Comparison of ENCODE assay signal across 15 cellular contexts in the genomic region with DNA sequence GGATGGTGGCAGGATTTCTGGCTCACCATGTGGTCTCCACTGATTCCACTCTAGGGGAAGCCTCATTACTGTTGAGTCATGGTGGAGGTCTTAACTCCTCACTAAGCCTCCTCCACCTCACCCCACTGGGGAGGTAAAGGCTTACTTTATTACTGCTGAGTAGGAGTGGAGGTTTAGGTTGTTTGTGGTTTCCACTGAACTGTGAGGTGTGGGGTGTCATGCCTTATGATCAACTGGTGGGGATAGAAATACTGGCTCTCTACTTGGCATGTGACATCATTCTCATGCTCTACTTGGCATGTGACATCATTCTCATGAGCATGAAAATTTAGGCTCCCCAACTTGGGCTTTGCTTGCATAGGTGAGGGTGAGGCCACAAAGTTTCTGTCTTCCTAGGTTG. TPM values are rescaled to one million over a fixed set of nuclear protein-coding genes. Genes with fewer than 3 reads are reported as not detected.
DNase-seq lines count a peak whose midpoint lies in the region; ATAC-seq and TF ChIP-seq lines count a peak whose summit lies in the region.
"Had no signal": no experiment of that assay in that cellular context is flagged by ENCODE, and none has a peak within 500 bp of the region (broad histone marks: within the 10 kb centered on the region; RNA-seq: fewer than 3 reads in every experiment).

No MANE protein-coding gene starts in this region.

- H3K27ac Mint-ChIP-seq in activated CD8-positive, alpha-beta T cell treated with anti-CD3 and anti-CD28 coated beads for 36 hours = no peak overlapping the region
- no peak overlapping the region for H3K27ac Mint-ChIP-seq in activated CD8-positive, alpha-beta T cell treated with anti-CD3 and anti-CD28 coated beads, Interleukin-2, amount 10 ng/mL, durations not matched to agents 7 days and 5 days
- H3K27ac Mint-ChIP-seq: CD8-positive, alpha-beta memory T cell had no signal

- no peaks in the 10 kb centered on the region for H3K36me3 ChIP-seq in BLaER1 treated with 17β-estradiol and CSF1 and Interleukin-3, amounts not matched to agents 10 nM and 100 nM
- no peaks in the 10 kb centered on the region for H3K36me3 ChIP-seq in ovary

- no peak overlapping the region for H3K9ac ChIP-seq in BLaER1 treated with 17β-estradiol and CSF1 and Interleukin-3, amounts not matched to agents 10 nM and 100 nM

- H3K9me3 Mint-ChIP-seq in activated CD8-positive, alpha-beta T cell treated with anti-CD3 and anti-CD28 coated beads for 36 hours = no peaks in the 10 kb centered on the region
- H3K9me3 Mint-ChIP-seq in activated CD8-positive, alpha-beta T cell treated with anti-CD3 and anti-CD28 coated beads, Interleukin-2, amount 10 ng/mL, durations not matched to agents 7 days and 5 days (ENCODE audit: insufficient read depth) = no peaks in the 10 kb centered on the region
- H3K9me3 Mint-ChIP-seq: CD8-positive, alpha-beta memory T cell; H9 had no signal

- H3K4me1 ChIP-seq in BLaER1 treated with 17β-estradiol and CSF1 and Interleukin-3, amounts not matched to agents 10 nM and 100 nM = peaks cover 11 to 28% (median 22%) of the 10 kb centered on the region in 10 experiments
- H3K4me1 ChIP-seq in ovary (ENCODE audit: insufficient read depth) = peaks cover 4% of the 10 kb centered on the region

- no peaks in the 10 kb centered on the region for H4K20me1 ChIP-seq in BLaER1 treated with 17β-estradiol and CSF1 and Interleukin-3, amounts not matched to agents 10 nM and 100 nM

- peaks cover 0 to 11% (median 0%) of the 10 kb centered on the region in 11 experiments; a peak in 6 of 22 replicates for H3K9me3 ChIP-seq in BLaER1 treated with 17β-estradiol and CSF1 and Interleukin-3, amounts not matched to agents 10 nM and 100 nM (replicated peaks in 1 of 11)
- no peaks in the 10 kb centered on the region for H3K9me3 ChIP-seq in ovary
- H3K9me3 ChIP-seq: Caco-2 had no signal

- DNase-seq in activated CD8-positive, alpha-beta T cell treated with anti-CD3 and anti-CD28 coated beads for 36 hours = peak; percentile 7
- no peak for DNase-seq in activated CD8-positive, alpha-beta T cell treated with anti-CD3 and anti-CD28 coated beads, Interleukin-2, amount 10 ng/mL, durations not matched to agents 7 days and 5 days
- peak; percentile 19 for DNase-seq in M059J (ENCODE audit: low read depth)
- DNase-seq in kidney tubule cell (ENCODE audit: low spot score) = peak; percentile 47
- no peak for DNase-seq in caudate nucleus (lab: John Stamatoyannopoulos, UW)
- DNase-seq in activated naive CD4-positive, alpha-beta T cell treated with Interleukin-2 at 50 U/mL for 16 hours = no peak
- no peak for DNase-seq in ovary
- DNase-seq: Caco-2; CD8-positive, alpha-beta memory T cell; DND-41; GDM1; GOT3; H9 had no signal

- H3K4me3 ChIP-seq in BLaER1 treated with 17β-estradiol and CSF1 and Interleukin-3, amounts not matched to agents 10 nM and 100 nM = no peak overlapping the region
- H3K4me3 ChIP-seq in ovary = no peak overlapping the region

- no peak overlapping the region for H3K4me3 Mint-ChIP-seq in activated CD8-positive, alpha-beta T cell treated with anti-CD3 and anti-CD28 coated beads for 36 hours
- H3K4me3 Mint-ChIP-seq in activated CD8-positive, alpha-beta T cell treated with anti-CD3 and anti-CD28 coated beads, Interleukin-2, amount 10 ng/mL, durations not matched to agents 7 days and 5 days = no peak overlapping the region
- H3K4me3 Mint-ChIP-seq: CD8-positive, alpha-beta memory T cell; H9 had no signal

- no peaks in the 10 kb centered on the region for H3K4me1 Mint-ChIP-seq in activated CD8-positive, alpha-beta T cell treated with anti-CD3 and anti-CD28 coated beads for 36 hours (ENCODE audit: low read depth)
- H3K4me1 Mint-ChIP-seq in activated CD8-positive, alpha-beta T cell treated with anti-CD3 and anti-CD28 coated beads, Interleukin-2, amount 10 ng/mL, durations not matched to agents 7 days and 5 days (ENCODE audit: low read depth) = no peaks in the 10 kb centered on the region
- H3K4me1 Mint-ChIP-seq: CD8-positive, alpha-beta memory T cell; H9 had no signal

- TF ChIP-seq CTCF in activated CD8-positive, alpha-beta T cell treated with anti-CD3 and anti-CD28 coated beads for 36 hours (IDR thresholded peaks at IDR 0.05) = no peak
- no peak for TF ChIP-seq CTCF in ovary (IDR thresholded peaks at IDR 0.05)

- H3K27me3 ChIP-seq in BLaER1 treated with 17β-estradiol and CSF1 and Interleukin-3, amounts not matched to agents 10 nM and 100 nM = no peaks in the 10 kb centered on the region
- H3K27me3 ChIP-seq in ovary = no peaks in the 10 kb centered on the region

- POLR2A ChIA-PET in activated CD8-positive, alpha-beta T cell treated with anti-CD3 and anti-CD28 coated beads for 36 hours (lab: Charles Lee) = no interaction called here
- POLR2A ChIA-PET in activated CD8-positive, alpha-beta T cell treated with anti-CD3 and anti-CD28 coated beads, Interleukin-2, amount 10 ng/mL, durations not matched to agents 7 days and 5 days (lab: Charles Lee) = no interaction called here

- intact Hi-C loops in activated CD8-positive, alpha-beta T cell treated with anti-CD3 and anti-CD28 coated beads for 36 hours (cut with micrococcal nuclease) = no loop called here
- intact Hi-C loops in ovary (cut with DNase I) = no loop called here

- H3K27me3 Mint-ChIP-seq in activated CD8-positive, alpha-beta T cell treated with anti-CD3 and anti-CD28 coated beads for 36 hours = peaks cover 44% of the 10 kb centered on the region
- H3K27me3 Mint-ChIP-seq in activated CD8-positive, alpha-beta T cell treated with anti-CD3 and anti-CD28 coated beads, Interleukin-2, amount 10 ng/mL, durations not matched to agents 7 days and 5 days (ENCODE audit: low read depth) = peaks cover 38% of the 10 kb centered on the region

- CTCF ChIA-PET in activated CD8-positive, alpha-beta T cell treated with anti-CD3 and anti-CD28 coated beads for 36 hours (lab: Charles Lee) = interaction anchor here (0.7 kb wide), 1 partner anchor 11 kb away, joined by 3 read pairs; no protein-coding TSS in a partner anchor
- CTCF ChIA-PET in activated CD8-positive, alpha-beta T cell treated with anti-CD3 and anti-CD28 coated beads, Interleukin-2, amount 10 ng/mL, durations not matched to agents 7 days and 5 days (lab: Charles Lee) = no interaction called here

- H3K4me2 ChIP-seq in BLaER1 treated with 17β-estradiol and CSF1 and Interleukin-3, amounts not matched to agents 10 nM and 100 nM = peak overlapping the region in 7 of 11 experiments; percentile 1 to 40 (median 30); a peak in 7 of 22 replicates

- TF ChIP-seq POLR2A in ovary (IDR thresholded peaks at IDR 0.05) = no peak

- ATAC-seq in activated CD8-positive, alpha-beta T cell treated with anti-CD3 and anti-CD28 coated beads for 36 hours = peak; percentile 78
- no peak for ATAC-seq in activated CD8-positive, alpha-beta T cell treated with anti-CD3 and anti-CD28 coated beads, Interleukin-2, amount 10 ng/mL, durations not matched to agents 7 days and 5 days

- H3K27ac ChIP-seq in BLaER1 treated with 17β-estradiol and CSF1 and Interleukin-3, amounts not matched to agents 10 nM and 100 nM = no peak overlapping the region
- no peak overlapping the region for H3K27ac ChIP-seq in caudate nucleus (ENCODE audit: low read depth, low read length)
- H3K27ac ChIP-seq in ovary = no peak overlapping the region
- H3K27ac ChIP-seq: 22Rv1 had no signal

- no peaks in the 10 kb centered on the region for H3K36me3 Mint-ChIP-seq in activated CD8-positive, alpha-beta T cell treated with anti-CD3 and anti-CD28 coated beads for 36 hours (ENCODE audit: low read depth)
- H3K36me3 Mint-ChIP-seq in activated CD8-positive, alpha-beta T cell treated with anti-CD3 and anti-CD28 coated beads, Interleukin-2, amount 10 ng/mL, durations not matched to agents 7 days and 5 days (ENCODE audit: low read depth) = no peaks in the 10 kb centered on the region
- H3K36me3 Mint-ChIP-seq: CD8-positive, alpha-beta memory T cell had no signal

- TF ChIP-seq EP300 in ovary (IDR thresholded peaks at IDR 0.05) = no peak

RNA-seq across cellular contexts. Expression of gene COL6A1, which starts 35.6 kb away (rescaled TPM):
- total RNA-seq in activated CD8-positive, alpha-beta T cell treated with anti-CD3 and anti-CD28 coated beads for 36 hours = 1 to 10 TPM; 4.1 to 5.2 TPM
- under 1 TPM; 0.26 to 0.42 TPM for total RNA-seq in activated CD8-positive, alpha-beta T cell treated with anti-CD3 and anti-CD28 coated beads, Interleukin-2, amount 10 ng/mL, durations not matched to agents 7 days and 5 days
- 147 and 271 TPM in 2 replicates for total RNA-seq in M059J (2014; rRNA removed; shearing (Covaris generic))
- 100 to 1,000 TPM; 389 to 779 (median 731) TPM for total RNA-seq in ovary
- polyA plus RNA-seq in ovary = 100 to 1,000 TPM; 112 to 905 TPM

Comparison
In these comparisons a context has a peak if more than half of its experiments do, and no peak if none do; other contexts are left out.
1. DNase-seq: peak in activated CD8-positive, alpha-beta T cell treated with anti-CD3 and anti-CD28 coated beads for 36 hours (single experiment), M059J (single experiment) and kidney tubule cell (single experiment); none in activated CD8-positive, alpha-beta T cell treated with anti-CD3 and anti-CD28 coated beads, Interleukin-2, amount 10 ng/mL, durations not matched to agents 7 days and 5 days (single experiment), caudate nucleus (0 of 61), activated naive CD4-positive, alpha-beta T cell treated with Interleukin-2 at 50 U/mL for 16 hours (single experiment) and ovary (0 of 5).
2. RNA of gene COL6A1, which starts 35.6 kb away (total RNA-seq): 389 to 779 TPM in ovary and 147 to 271 TPM in M059J; 4.1 to 5.2 TPM in activated CD8-positive, alpha-beta T cell treated with anti-CD3 and anti-CD28 coated beads for 36 hours and 0.26 to 0.42 TPM in activated CD8-positive, alpha-beta T cell treated with anti-CD3 and anti-CD28 coated beads, Interleukin-2, amount 10 ng/mL, durations not matched to agents 7 days and 5 days; every median in the first group is over 10 times any median in the second.